ENCODE assay signal across 23 cellular contexts in the genomic region with DNA sequence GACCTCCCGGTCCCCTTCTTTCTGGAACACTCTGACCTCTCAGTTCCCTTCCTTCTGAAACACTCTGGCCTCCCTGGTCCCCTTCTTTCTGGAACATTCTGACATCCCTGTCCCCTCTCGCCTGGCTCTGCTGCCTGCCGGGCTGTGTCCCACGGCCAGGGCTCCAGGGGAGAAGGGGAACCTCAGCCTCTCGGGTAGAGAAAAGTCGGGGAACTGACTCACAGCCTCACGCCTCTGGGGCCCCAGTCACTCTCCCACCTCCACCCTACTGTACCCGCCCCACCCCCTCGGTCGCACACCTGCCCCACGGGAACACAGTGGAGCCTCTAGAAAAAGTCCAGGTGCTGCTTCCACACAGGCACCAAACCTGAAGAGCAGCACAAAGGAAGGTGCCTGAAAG.
"Had no signal": no experiment of that assay in that cellular context is flagged by ENCODE, and none has a peak within 500 bp of the region (broad histone marks: within the 10 kb centered on the region; RNA-seq: fewer than 3 reads in every experiment).

No MANE protein-coding gene starts in this region.

- H3K4me1 ChIP-seq: gastroesophageal sphincter, lower lobe of right lung, right lobe of liver, transverse colon, uterus had no signal

- H3K4me3 Mint-ChIP-seq: activated B cell treated with CpG ODN at 0.5 μM for 24 hours; activated CD4-positive, alpha-beta T cell treated with anti-CD3 and anti-CD28 coated beads for 36 hours; activated naive CD8-positive, alpha-beta T cell treated with anti-CD3 and anti-CD28 coated beads, Interleukin-2, amount 50 U/mL, for 24 hours; activated T-cell treated with anti-CD3 and anti-CD28 coated beads, Interleukin-2, amount 50 U/mL, for 72 hours; naive B cell; stimulated activated effector memory CD8-positive, alpha-beta T cell treated with anti-CD3 and anti-CD28 coated beads, Interleukin-12 subunit alpha, Interleukin-12 subunit beta, amount 100 ng/mL, for 72 hours; stimulated activated naive CD8-positive, alpha-beta T cell treated with anti-CD3 and anti-CD28 coated beads, Interleukin-15, amount 100 ng/mL, for 72 hours had no signal

- H3K4me1 Mint-ChIP-seq: activated B cell treated with CpG ODN at 0.5 μM for 24 hours had no signal

- H3K36me3 Mint-ChIP-seq: stimulated activated effector memory CD8-positive, alpha-beta T cell treated with anti-CD3 and anti-CD28 coated beads, Interleukin-12 subunit alpha, Interleukin-12 subunit beta, amount 100 ng/mL, for 72 hours had no signal

- ATAC-seq: activated CD4-positive, alpha-beta T cell treated with anti-CD3 and anti-CD28 coated beads for 36 hours; activated naive CD8-positive, alpha-beta T cell treated with anti-CD3 and anti-CD28 coated beads, Interleukin-2, amount 50 U/mL, for 24 hours; activated T-cell treated with anti-CD3 and anti-CD28 coated beads, Interleukin-2, amount 50 U/mL, for 72 hours; gastroesophageal sphincter; stimulated activated effector memory CD8-positive, alpha-beta T cell treated with anti-CD3 and anti-CD28 coated beads, Interleukin-12 subunit alpha, Interleukin-12 subunit beta, amount 100 ng/mL, for 72 hours; stimulated activated naive CD8-positive, alpha-beta T cell treated with anti-CD3 and anti-CD28 coated beads, Interleukin-15, amount 100 ng/mL, for 72 hours had no signal

- H3K36me3 ChIP-seq: gastroesophageal sphincter, lower lobe of right lung, right lobe of liver, transverse colon, uterus had no signal

- H3K9me3 Mint-ChIP-seq: stimulated activated effector memory CD8-positive, alpha-beta T cell treated with anti-CD3 and anti-CD28 coated beads, Interleukin-12 subunit alpha, Interleukin-12 subunit beta, amount 100 ng/mL, for 72 hours had no signal

- H3K27ac Mint-ChIP-seq: activated B cell treated with CpG ODN at 0.5 μM for 24 hours; activated CD4-positive, alpha-beta T cell treated with anti-CD3 and anti-CD28 coated beads for 36 hours; activated naive CD8-positive, alpha-beta T cell treated with anti-CD3 and anti-CD28 coated beads, Interleukin-2, amount 50 U/mL, for 24 hours; activated T-cell treated with anti-CD3 and anti-CD28 coated beads, Interleukin-2, amount 50 U/mL, for 72 hours; stimulated activated effector memory CD8-positive, alpha-beta T cell treated with anti-CD3 and anti-CD28 coated beads, Interleukin-12 subunit alpha, Interleukin-12 subunit beta, amount 100 ng/mL, for 72 hours; stimulated activated naive CD8-positive, alpha-beta T cell treated with anti-CD3 and anti-CD28 coated beads, Interleukin-15, amount 100 ng/mL, for 72 hours had no signal

- H3K9me3 ChIP-seq: lower lobe of right lung, right lobe of liver, transverse colon, uterus had no signal

- H3K4me3 ChIP-seq: gastroesophageal sphincter, lower lobe of right lung, right lobe of liver, skin epidermis, transverse colon, uterus had no signal

- H3K27ac ChIP-seq: epithelial cell of prostate, gastroesophageal sphincter, lower lobe of right lung, right lobe of liver, skin epidermis, transverse colon, uterus had no signal

- H3K27me3 ChIP-seq: right lobe of liver, uterus had no signal

- DNase-seq: activated B cell treated with CpG ODN at 0.5 μM for 24 hours; activated CD4-positive, alpha-beta T cell treated with anti-CD3 and anti-CD28 coated beads for 36 hours; activated CD4-positive, alpha-beta T cell treated with anti-CD3 and anti-CD28 coated beads, Interleukin-2, amount 50 U/mL, for 4 hours; activated gamma-delta T cell; activated naive CD4-positive, alpha-beta T cell treated with anti-CD3 and anti-CD28 coated beads, Interleukin-2, amount 50 U/mL, for 16 hours; activated naive CD8-positive, alpha-beta T cell treated with anti-CD3 and anti-CD28 coated beads, Interleukin-2, amount 50 U/mL, for 24 hours; activated T-cell treated with anti-CD3 and anti-CD28 coated beads, Interleukin-2, amount 50 U/mL, for 72 hours; cerebellar nuclear complex; cortex of kidney; lower lobe of right lung; mesendoderm; naive B cell; nucleus accumbens; right lobe of liver; stimulated activated CD4-positive, alpha-beta T cell treated with anti-CD3 and anti-CD28 coated beads, Interleukin-2, amount 100 ng/mL, for 24 hours; stimulated activated naive CD8-positive, alpha-beta T cell treated with anti-CD3 and anti-CD28 coated beads, Interleukin-15, amount 100 ng/mL, for 72 hours; T-helper 9 cell; transverse colon; uterus had no signal
